Comparison of ENCODE assay signal across 8 cellular contexts in the genomic region with DNA sequence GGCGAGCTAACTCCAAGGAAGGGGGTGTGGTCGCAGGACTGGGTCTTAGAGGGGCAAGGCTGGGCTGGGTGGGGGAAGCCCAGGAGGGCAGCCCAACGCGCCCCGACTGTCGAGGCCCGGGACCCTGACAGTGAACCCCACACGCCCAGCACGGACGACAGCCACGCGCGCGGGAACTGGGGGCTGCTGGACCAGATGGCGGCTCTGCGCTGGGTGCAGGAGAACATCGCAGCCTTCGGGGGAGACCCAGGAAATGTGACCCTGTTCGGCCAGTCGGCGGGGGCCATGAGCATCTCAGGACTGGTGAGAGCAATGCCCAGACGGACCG. TPM values are rescaled to one million over a fixed set of nuclear protein-coding genes. Genes with fewer than 3 reads are reported as not detected.
DNase-seq lines count a peak whose midpoint lies in the region; ATAC-seq and TF ChIP-seq lines count a peak whose summit lies in the region.

No MANE protein-coding gene starts in this region.

- peaks cover 11% of the 10 kb centered on the region for H3K4me1 Mint-ChIP-seq in MCF 10A (ENCODE audit: insufficient read depth, unreplicated experiment)
- peaks cover 11% of the 10 kb centered on the region for H3K4me1 Mint-ChIP-seq in memory B cell

- TF ChIP-seq CTCF in MCF 10A (IDR thresholded peaks at IDR 0.05; ENCODE audit: unreplicated experiment) = no peak
- TF ChIP-seq CTCF in upper lobe of left lung (IDR thresholded peaks at IDR 0.05) = no peak
- no peak for TF ChIP-seq CTCF in GM13976 (IDR thresholded peaks at IDR 0.05; ENCODE audit: borderline replicate concordance, control extremely low read depth, extremely low read depth, insufficient read depth, missing control alignments)

- TF ChIP-seq EP300 in upper lobe of left lung (IDR thresholded peaks at IDR 0.05) = no peak

- H3K27me3 ChIP-seq in upper lobe of left lung = no peaks in the 10 kb centered on the region

- H3K4me3 ChIP-seq in upper lobe of left lung = peak overlapping the region; percentile 46 to 71 (median 58)

- H3K36me3 ChIP-seq in upper lobe of left lung = no peaks in the 10 kb centered on the region

- peak overlapping the region in 2 of 4 donors; percentile 62 to 77 for H3K27ac ChIP-seq in upper lobe of left lung

- TF ChIP-seq POLR2A in upper lobe of left lung (IDR thresholded peaks at IDR 0.05) = no peak

- H3K27me3 Mint-ChIP-seq in MCF 10A (ENCODE audit: insufficient read depth, unreplicated experiment) (no peaks in the 10 kb centered on the region), memory B cell (peaks cover 4% of the 10 kb centered on the region)

- no peaks in the 10 kb centered on the region for H3K9me3 Mint-ChIP-seq in MCF 10A (ENCODE audit: unreplicated experiment)
- H3K9me3 Mint-ChIP-seq in memory B cell = no peaks in the 10 kb centered on the region

- BruUV-seq in MCF 10A (replicated peaks; lab: Mats Ljungman, UMichigan) = no TSS peak

- H3K36me3 Mint-ChIP-seq in MCF 10A (ENCODE audit: insufficient read depth, unreplicated experiment) = no peaks in the 10 kb centered on the region
- peaks cover 2% of the 10 kb centered on the region for H3K36me3 Mint-ChIP-seq in memory B cell

- peaks cover 18 to 26% (median 22%) of the 10 kb centered on the region in 4 donors for H3K4me1 ChIP-seq in upper lobe of left lung

- H3K4me3 Mint-ChIP-seq in MCF 10A (ENCODE audit: unreplicated experiment) (peak overlapping the region; percentile 68), memory B cell (peak overlapping the region; percentile 42)

- POLR2A ChIA-PET in MCF 10A (lab: Yijun Ruan, JAX) = interaction anchor here (0.6 to 1.0 kb wide), 2 partner anchors 18 to 29 kb away, joined by 3 read pairs; no protein-coding TSS in a partner anchor

- 39% methylated on average over 7 of the region's 23 CpGs; no CpG with 5 or more reads in 1 of the 2 donors for WGBS in upper lobe of left lung, 2 donors

- H3K27ac Mint-ChIP-seq in MCF 10A (ENCODE audit: low read depth, unreplicated experiment) = no peak overlapping the region
- H3K27ac Mint-ChIP-seq in memory B cell = no peak overlapping the region

- DNase-seq in Right ventricle myocardium inferior (ENCODE audit: missing footprints) (peak; percentile 73), left cardiac atrium (no peak), MCF 10A (ENCODE audit: unreplicated experiment) (no peak), memory B cell (ENCODE audit: low spot score in 2 of 2) (no peak), upper lobe of left lung (peak in 1 of 2 donors; percentile 87), KBM-7 (no peak), GM13976 (ENCODE audit: low spot score) (no peak)

- in situ Hi-C loops in KBM-7 (cut with MboI; ENCODE audit: low pct_unique_long_range_greater_than_20kb, low sequenced_read_pairs) = no loop called here
- in situ Hi-C loops in GM13976 (cut with MboI; ENCODE audit: low sequenced_read_pairs, unreplicated experiment) = no loop called here

- H3K9me3 ChIP-seq in upper lobe of left lung = no peaks in the 10 kb centered on the region

- intact Hi-C loops in Right ventricle myocardium inferior (cut with DNase I) = no loop called here
- intact Hi-C loops in left cardiac atrium (cut with DNase I) = no loop called here
- intact Hi-C loops in MCF 10A (cut with micrococcal nuclease) = no loop called here

- CTCF ChIA-PET in MCF 10A (lab: Yijun Ruan, JAX) = interaction anchor here (0.7 kb wide), 1 partner anchor 13 kb away, joined by 3 read pairs; a partner anchor contains a TSS

- ATAC-seq in Right ventricle myocardium inferior (no peak), left cardiac atrium (no peak), memory B cell (ENCODE audit: low read depth) (no peak), upper lobe of left lung (ENCODE audit: low FRiP score in 2 of 2) (no peak), HG02588 (IDR thresholded peaks at IDR 0.05; ENCODE audit: unreplicated experiment) (no peak)

RNA-seq across cellular contexts. Expression of a gene that starts 12.7 kb away (rescaled TPM):
- 4.6 TPM for total RNA-seq in Right ventricle myocardium inferior
- 1 to 10 TPM; 5.2 to 8.5 TPM for total RNA-seq in left cardiac atrium
- 5.1 and 6.6 TPM in 2 replicates for total RNA-seq in MCF 10A (2022)
- total RNA-seq in upper lobe of left lung = 10 to 100 TPM in 5 of 6 donors, 1 to 10 TPM in 1; 9.9 to 39.7 (median 20.2) TPM

RNA-seq across cellular contexts. Expression of a gene that starts 27.8 kb away (rescaled TPM):
- total RNA-seq in Right ventricle myocardium inferior (22.0 TPM), left cardiac atrium (10 to 100 TPM; 29.2 to 34.6 TPM), MCF 10A (2022) (87.1 and 105 TPM in 2 replicates), upper lobe of left lung (10 to 100 TPM; 31.4 to 73.4 (median 54.1) TPM)

RNA-seq across cellular contexts. Expression of a gene that starts 40.1 kb away (rescaled TPM):
- total RNA-seq in Right ventricle myocardium inferior = 0.78 TPM
- 1 to 10 TPM in 1 of 2 donors, under 1 TPM in 1; 0.63 to 1.4 TPM for total RNA-seq in left cardiac atrium
- total RNA-seq in MCF 10A (2022) = 0.52 and 0.65 TPM in 2 replicates
- 1 to 10 TPM; 1.4 to 6.2 (median 2.9) TPM for total RNA-seq in upper lobe of left lung
